8 cellular contexts compared by ENCODE assay signal in genomic region chr11:112226062-112226921, GRCh38. TPM values are rescaled to one million over a fixed set of nuclear protein-coding genes. Genes with fewer than 3 reads are reported as not detected.
A peak's percentile ranks its signal among the peaks of the same experiment; 100 is the strongest.
DNase-seq lines count a peak whose midpoint lies in the region; ATAC-seq and TF ChIP-seq lines count a peak whose summit lies in the region.

TSS of gene PTS (plus strand) at chr11:112226428. CDS start at chr11:112226444, 16 bp downstream.

- peaks cover 37% of the 10 kb centered on the region for H3K36me3 Mint-ChIP-seq in activated B cell treated with CpG ODN at 0.5 μM for 24 hours (ENCODE audit: low read depth)

- peak within 1 kb of the TSS; percentile 92 for H3K4me3 Mint-ChIP-seq in activated B cell treated with CpG ODN at 0.5 μM for 24 hours

- H3K27me3 ChIP-seq in spleen (replicated peaks in 1 of 7) = no peaks in the 10 kb centered on the region

- no peak for TF ChIP-seq CTCF in activated B cell treated with CpG ODN at 0.5 μM for 24 hours (IDR thresholded peaks at IDR 0.05)
- no peak for TF ChIP-seq CTCF in cardiac fibroblast (IDR thresholded peaks at IDR 0.05; ENCODE audit: low read depth, low read length)
- TF ChIP-seq CTCF in spleen (IDR thresholded peaks at IDR 0.05 in 8 of 11, conservative IDR thresholded peaks at IDR 0.05 in 3 of 11) = peak in 2 of 11 experiments; percentile 16 to 19

- CTCF ChIA-PET in activated B cell treated with CpG ODN at 0.5 μM for 24 hours (lab: Charles Lee) = interaction anchor here (1.2 to 2.8 kb wide), 2 partner anchors 9 to 54 kb away, joined by 3 to 17 read pairs; no protein-coding TSS in a partner anchor

- ATAC-seq in GM18907 (IDR thresholded peaks at IDR 0.05; ENCODE audit: unreplicated experiment) (peak; percentile 97), HG03139 (IDR thresholded peaks at IDR 0.05; ENCODE audit: unreplicated experiment) (peak; percentile 92), activated B cell treated with CpG ODN at 0.5 μM for 24 hours (ENCODE audit: low read depth) (peak; percentile 93)

- peaks cover 13% of the 10 kb centered on the region for H3K4me1 Mint-ChIP-seq in activated B cell treated with CpG ODN at 0.5 μM for 24 hours

- TF ChIP-seq POLR2A in spleen (IDR thresholded peaks at IDR 0.05) = peak; percentile 62 to 91 (median 81)

- H3K4me1 ChIP-seq in spleen = peaks cover 8 to 28% (median 16%) of the 10 kb centered on the region in 6 donors

- peak within 1 kb of the TSS; percentile 79 to 89 for H3K4me3 ChIP-seq in cardiac fibroblast (replicated peaks in 1 of 2; ENCODE audit: low read depth in 2 of 2, low read length in 2 of 2)
- H3K4me3 ChIP-seq in spleen = peak within 1 kb of the TSS; percentile 62 to 80 (median 66)

- no peaks in the 10 kb centered on the region for H3K9me3 ChIP-seq in spleen

- peak within 1 kb of the TSS; percentile 93 to 99 (median 98) for H3K27ac ChIP-seq in spleen

- H3K9me3 Mint-ChIP-seq in activated B cell treated with CpG ODN at 0.5 μM for 24 hours = no peaks in the 10 kb centered on the region

- peak within 1 kb of the TSS; percentile 96 for H3K27ac Mint-ChIP-seq in activated B cell treated with CpG ODN at 0.5 μM for 24 hours

- peaks cover 0 to 29% (median 23%) of the 10 kb centered on the region in 6 donors for H3K36me3 ChIP-seq in spleen

- intact Hi-C loops in activated B cell treated with CpG ODN at 0.5 μM for 24 hours (cut with micrococcal nuclease) (loop anchor here (1.0 to 2.0 kb wide), 9 partner anchors 55 to 1797 kb away; partner anchors contain the start of genes ALG9, CFAP68, FDX1 and FDXACB1), spleen (cut with DNase I; ENCODE audit: low total_unique reads) (no loop called here)

- WGBS in spleen, 5 donors = 0 to 2% (median 1%) methylated on average over 19 to 74 of the region's 74 CpGs

- H3K27me3 Mint-ChIP-seq in activated B cell treated with CpG ODN at 0.5 μM for 24 hours = no peaks in the 10 kb centered on the region

- POLR2A ChIA-PET in activated B cell treated with CpG ODN at 0.5 μM for 24 hours (lab: Charles Lee) = interaction anchor here (0.7 to 3.1 kb wide), 10 partner anchors 9 to 1088 kb away, joined by 3 to 26 read pairs (median 6); partner anchors contain the start of genes ALG9 and TTC12

- DNase-seq in AG08395 (ENCODE audit: low spot score) (peak; percentile 98), NCI-H2196 treated with DMSO at 0.1 percent for 48 hours (lab: John Stamatoyannopoulos, UW; ENCODE audit: unreplicated experiment) (peak; percentile 74), activated B cell treated with CpG ODN at 0.5 μM for 24 hours (peak; percentile 87), cardiac fibroblast (ENCODE audit: low read depth in 2 of 2) (peak; percentile 89 to 91), inferior parietal cortex (ENCODE audit: extremely low spot score) (peak; percentile 96), spleen (peak; percentile 97)

RNA-seq across cellular contexts. Expression of gene PTS, which starts in this region (rescaled TPM):
- 22.7 and 30.4 TPM in 2 replicates for total RNA-seq in activated B cell treated with CpG ODN at 0.5 μM for 24 hours
- 10 to 100 TPM; 19.5 to 31.8 (median 23.7) TPM for total RNA-seq in spleen
- polyA plus RNA-seq in spleen = 10 to 100 TPM; 19.5 to 23.0 (median 22.4) TPM

Comparison
In these comparisons a context has a peak if more than half of its experiments do, and no peak if none do; other contexts are left out.
1. Peak in every context shown above with its lines: DNase-seq, ATAC-seq, H3K4me3 ChIP-seq and H3K27ac ChIP-seq.